ENCODE assay signal across 15 cellular contexts in genomic region chr17:39534768-39535405, GRCh38.
DNase-seq lines count a peak whose midpoint lies in the region; ATAC-seq and TF ChIP-seq lines count a peak whose summit lies in the region.
"Had no signal": no experiment of that assay in that cellular context is flagged by ENCODE, and none has a peak within 500 bp of the region (broad histone marks: within the 10 kb centered on the region; RNA-seq: fewer than 3 reads in every experiment).

No MANE protein-coding gene starts in this region.

- ATAC-seq in stimulated activated memory B cell treated with anti-CD40 and anti-IgM and Interleukin-4, amounts not matched to agents 10 μg/mL and 1 μg/mL and 100 μg/mL, for 72 hours, result no peak
- ATAC-seq: GM12878 had no signal

- H3K27me3 Mint-ChIP-seq in activated naive CD4-positive, alpha-beta T cell treated with anti-CD3 and anti-CD28 coated beads, Interleukin-2, amount 50 U/mL, for 24 hours, result no peaks in the 10 kb centered on the region
- H3K27me3 Mint-ChIP-seq in stimulated activated memory B cell treated with anti-CD40 and anti-IgM and Interleukin-4, amounts not matched to agents 10 μg/mL and 1 μg/mL and 100 μg/mL, for 72 hours, result no peaks in the 10 kb centered on the region
- H3K27me3 Mint-ChIP-seq: CD4-positive, alpha-beta memory T cell; IgD-negative memory B cell had no signal

- peaks cover 4% of the 10 kb centered on the region for H3K36me3 Mint-ChIP-seq in activated naive CD4-positive, alpha-beta T cell treated with anti-CD3 and anti-CD28 coated beads, Interleukin-2, amount 50 U/mL, for 24 hours
- H3K36me3 Mint-ChIP-seq in stimulated activated memory B cell treated with anti-CD40 and anti-IgM and Interleukin-4, amounts not matched to agents 10 μg/mL and 1 μg/mL and 100 μg/mL, for 72 hours, result peaks cover 32% of the 10 kb centered on the region

- peak overlapping the region; percentile 60 for H3K27ac Mint-ChIP-seq in activated naive CD4-positive, alpha-beta T cell treated with anti-CD3 and anti-CD28 coated beads, Interleukin-2, amount 50 U/mL, for 24 hours
- H3K27ac Mint-ChIP-seq in stimulated activated memory B cell treated with anti-CD40 and anti-IgM and Interleukin-4, amounts not matched to agents 10 μg/mL and 1 μg/mL and 100 μg/mL, for 72 hours, result no peak overlapping the region
- H3K27ac Mint-ChIP-seq: CD14-positive monocyte, IgD-negative memory B cell had no signal

- H3K4me3 Mint-ChIP-seq in activated naive CD4-positive, alpha-beta T cell treated with anti-CD3 and anti-CD28 coated beads, Interleukin-2, amount 50 U/mL, for 24 hours, result no peak overlapping the region
- H3K4me3 Mint-ChIP-seq in stimulated activated memory B cell treated with anti-CD40 and anti-IgM and Interleukin-4, amounts not matched to agents 10 μg/mL and 1 μg/mL and 100 μg/mL, for 72 hours, result no peak overlapping the region
- H3K4me3 Mint-ChIP-seq: CD14-positive monocyte, H9, IgD-negative memory B cell had no signal

- DNase-seq in activated naive CD4-positive, alpha-beta T cell treated with anti-CD3 and anti-CD28 coated beads, Interleukin-2, amount 50 U/mL, for 16 hours, result no peak
- DNase-seq in islet precursor cell, result peak; percentile 7
- DNase-seq in D341Med (ENCODE audit: low spot score), result no peak
- DNase-seq in stimulated activated CD4-positive, alpha-beta T cell treated with anti-CD3 and anti-CD28 coated beads, Interleukin-4, amount 100 ng/mL, for 24 hours, result no peak
- DNase-seq: CD4-positive, alpha-beta memory T cell; DMS53; DND-41; EL; H9 had no signal

- no peaks in the 10 kb centered on the region for H3K9me3 Mint-ChIP-seq in activated naive CD4-positive, alpha-beta T cell treated with anti-CD3 and anti-CD28 coated beads, Interleukin-2, amount 50 U/mL, for 24 hours
- no peaks in the 10 kb centered on the region for H3K9me3 Mint-ChIP-seq in stimulated activated memory B cell treated with anti-CD40 and anti-IgM and Interleukin-4, amounts not matched to agents 10 μg/mL and 1 μg/mL and 100 μg/mL, for 72 hours
- H3K9me3 Mint-ChIP-seq: CD14-positive monocyte; CD4-positive, alpha-beta memory T cell; H9; IgD-negative memory B cell had no signal

- peaks cover 23% of the 10 kb centered on the region for H3K4me1 Mint-ChIP-seq in activated naive CD4-positive, alpha-beta T cell treated with anti-CD3 and anti-CD28 coated beads, Interleukin-2, amount 50 U/mL, for 24 hours
- peaks cover 28% of the 10 kb centered on the region for H3K4me1 Mint-ChIP-seq in stimulated activated memory B cell treated with anti-CD40 and anti-IgM and Interleukin-4, amounts not matched to agents 10 μg/mL and 1 μg/mL and 100 μg/mL, for 72 hours
- H3K4me1 Mint-ChIP-seq: H9 had no signal

TF ChIP-seq in PFSK-1, 5 proteins besides CTCF, POLR2A, EP300 and RAD21:
- no peak for TF ChIP-seq FOXP2 (optimal IDR thresholded peaks at IDR 0.05; ENCODE audit: borderline replicate concordance, extremely low read depth, extremely low read length, insufficient read depth)
- TF ChIP-seq TAF1 (IDR thresholded peaks at IDR 0.05; ENCODE audit: borderline replicate concordance, insufficient read depth, low read length), result no peak
- TF ChIP-seq POLR2AphosphoS5 (IDR thresholded peaks at IDR 0.05; ENCODE audit: low read depth, low read length), result 0 out of 2 replicates have a peak, but pooled peaks have one; percentile 34
- no peak for TF ChIP-seq REST (IDR thresholded peaks at IDR 0.05; ENCODE audit: insufficient read depth in 1 of 2, low read depth in 2 of 2, low read length in 2 of 2)
- TF ChIP-seq SIN3A (IDR thresholded peaks at IDR 0.05; ENCODE audit: borderline replicate concordance, insufficient read depth, low read length), result no peak
